ENCODE assay signal across 23 cellular contexts in the genomic region with DNA sequence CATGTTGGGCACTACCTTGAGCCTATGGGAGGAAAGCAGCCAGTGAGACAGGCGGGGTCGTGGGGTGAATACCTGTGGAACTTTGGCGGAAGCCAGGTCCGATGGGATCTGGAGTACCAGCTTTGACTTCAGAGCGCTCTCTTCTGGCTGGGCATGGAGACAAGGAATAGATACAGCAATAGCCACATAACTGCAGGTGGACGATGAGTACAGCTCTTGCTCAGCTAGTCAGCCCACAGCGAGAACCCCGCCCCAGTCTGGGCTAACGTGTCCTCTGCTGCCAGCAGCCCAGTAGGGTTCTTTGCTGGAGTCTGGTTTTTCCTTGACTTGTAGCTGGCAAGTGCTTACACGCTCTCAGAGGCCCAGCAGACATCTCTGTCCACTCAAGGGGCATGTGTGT.
DNase-seq lines count a peak whose midpoint lies in the region; ATAC-seq and TF ChIP-seq lines count a peak whose summit lies in the region.
"Had no signal": no experiment of that assay in that cellular context is flagged by ENCODE, and none has a peak within 500 bp of the region (broad histone marks: within the 10 kb centered on the region; RNA-seq: fewer than 3 reads in every experiment).

No MANE protein-coding gene starts in this region.

- H3K36me3 Mint-ChIP-seq in stimulated activated naive B cell treated with anti-CD40 and anti-IgM and Interleukin-4, amounts not matched to agents 10 μg/mL and 1 μg/mL and 100 μg/mL, for 72 hours = peaks cover 24 to 35% of the 10 kb centered on the region in 2 donors

- H3K27me3 Mint-ChIP-seq in stimulated activated naive B cell treated with anti-CD40 and anti-IgM and Interleukin-4, amounts not matched to agents 10 μg/mL and 1 μg/mL and 100 μg/mL, for 72 hours = no peaks in the 10 kb centered on the region

- H3K27ac ChIP-seq in WERI-Rb-1 = peak overlapping the region; percentile 65
- H3K27ac ChIP-seq in iPS-18a (ENCODE audit: low read length) = no peak overlapping the region
- H3K27ac ChIP-seq: 22Rv1, C4-2B, coronary artery, gastroesophageal sphincter, GM23248, SK-N-MC, transverse colon had no signal

- H3K4me1 Mint-ChIP-seq in stimulated activated naive B cell treated with anti-CD40 and anti-IgM and Interleukin-4, amounts not matched to agents 10 μg/mL and 1 μg/mL and 100 μg/mL, for 72 hours = peaks cover 54 to 81% of the 10 kb centered on the region in 2 donors

- H3K36me3 ChIP-seq in WERI-Rb-1 = no peaks in the 10 kb centered on the region
- H3K36me3 ChIP-seq in iPS-18a (ENCODE audit: control insufficient read depth, low read depth, low read length) = no peaks in the 10 kb centered on the region
- H3K36me3 ChIP-seq: gastroesophageal sphincter, transverse colon had no signal

- ATAC-seq in stimulated activated naive B cell treated with anti-CD40 and anti-IgM and Interleukin-4, amounts not matched to agents 10 μg/mL and 1 μg/mL and 100 μg/mL, for 72 hours (replicated peaks) = no peak
- ATAC-seq in GM18907 (IDR thresholded peaks at IDR 0.05; ENCODE audit: unreplicated experiment) (no peak), GM21526 (IDR thresholded peaks at IDR 0.05; ENCODE audit: low FRiP score, unreplicated experiment) (no peak)
- ATAC-seq: gastroesophageal sphincter had no signal

- DNase-seq in NCI-H2196 (lab: John Stamatoyannopoulos, UW; ENCODE audit: unreplicated experiment) (peak; percentile 43), NCI-H2196 treated with DMSO at 0.1 percent for 48 hours (lab: John Stamatoyannopoulos, UW; ENCODE audit: unreplicated experiment) (no peak), WERI-Rb-1 (no peak), AG20443 (ENCODE audit: low spot score) (no peak)
- DNase-seq in stimulated activated naive B cell treated with anti-CD40 and anti-IgM and Interleukin-4, amounts not matched to agents 10 μg/mL and 1 μg/mL and 100 μg/mL, for 72 hours = no peak
- DNase-seq: activated CD4-positive, alpha-beta T cell treated with anti-CD3 and anti-CD28 coated beads for 48 hours; activated effector memory CD4-positive, alpha-beta T cell treated with anti-CD3 and anti-CD28 coated beads, Interleukin-2, amount 50 U/mL, for 16 hours; anterior cingulate cortex; DMS 273 treated with DMSO at 0.1 percent for 48 hours; GM23248; NCI-H1694; OCI-M1; stimulated activated naive CD4-positive, alpha-beta T cell treated with Interleukin-2 at 50 U/mL for 16 hours; transverse colon had no signal

- no peak overlapping the region for H3K4me3 ChIP-seq in WERI-Rb-1 (ENCODE audit: low read depth, low read length)
- peak overlapping the region; percentile 16 for H3K4me3 ChIP-seq in iPS-18a (ENCODE audit: low read length)
- H3K4me3 ChIP-seq: coronary artery, gastroesophageal sphincter, GM23248, SK-N-MC, transverse colon had no signal

- peak overlapping the region; percentile 86 for H3K27ac Mint-ChIP-seq in stimulated activated naive B cell treated with anti-CD40 and anti-IgM and Interleukin-4, amounts not matched to agents 10 μg/mL and 1 μg/mL and 100 μg/mL, for 72 hours

- no peak for TF ChIP-seq CTCF in WERI-Rb-1 (IDR thresholded peaks at IDR 0.05; ENCODE audit: low read depth, low read length)

- no peaks in the 10 kb centered on the region for H3K9me3 ChIP-seq in WERI-Rb-1 (ENCODE audit: severe bottlenecking)
- no peaks in the 10 kb centered on the region for H3K9me3 ChIP-seq in iPS-18a (ENCODE audit: control insufficient read depth, low read depth, low read length)
- H3K9me3 ChIP-seq: gastroesophageal sphincter, transverse colon had no signal

- no peaks in the 10 kb centered on the region for H3K9me3 Mint-ChIP-seq in stimulated activated naive B cell treated with anti-CD40 and anti-IgM and Interleukin-4, amounts not matched to agents 10 μg/mL and 1 μg/mL and 100 μg/mL, for 72 hours
- H3K9me3 Mint-ChIP-seq: nephron had no signal

- peaks cover 16% of the 10 kb centered on the region for H3K4me1 ChIP-seq in iPS-18a (ENCODE audit: control insufficient read depth, low read depth, low read length)
- H3K4me1 ChIP-seq: gastroesophageal sphincter had no signal

- H3K9ac ChIP-seq in iPS-18a (ENCODE audit: low read length) = peak overlapping the region; percentile 31
- H3K9ac ChIP-seq: GM23248 had no signal

- H3K4me3 Mint-ChIP-seq in stimulated activated naive B cell treated with anti-CD40 and anti-IgM and Interleukin-4, amounts not matched to agents 10 μg/mL and 1 μg/mL and 100 μg/mL, for 72 hours = no peak overlapping the region
- H3K4me3 Mint-ChIP-seq: nephron had no signal

- H3K27me3 ChIP-seq in WERI-Rb-1 (ENCODE audit: insufficient read depth, low read depth, severe bottlenecking) = no peaks in the 10 kb centered on the region
- no peaks in the 10 kb centered on the region for H3K27me3 ChIP-seq in iPS-18a (ENCODE audit: control insufficient read depth, insufficient read depth, low read length)
- H3K27me3 ChIP-seq: gastroesophageal sphincter, transverse colon had no signal
